20 cellular contexts compared by ENCODE assay signal in genomic region chr15:85141601-85142185, GRCh38.
DNase-seq lines count a peak whose midpoint lies in the region; ATAC-seq and TF ChIP-seq lines count a peak whose summit lies in the region.
"Had no signal": no experiment of that assay in that cellular context is flagged by ENCODE, and none has a peak within 500 bp of the region (broad histone marks: within the 10 kb centered on the region; RNA-seq: fewer than 3 reads in every experiment).

No MANE protein-coding gene starts in this region.

- no peak overlapping the region for H3K4me3 Mint-ChIP-seq in brain
- H3K4me3 Mint-ChIP-seq in activated naive CD4-positive, alpha-beta T cell treated with anti-CD3 and anti-CD28 coated beads for 36 hours, result no peak overlapping the region
- no peak overlapping the region for H3K4me3 Mint-ChIP-seq in activated T-cell treated with anti-CD3 and anti-CD28 coated beads, Interleukin-2, amount 50 U/mL, for 72 hours
- H3K4me3 Mint-ChIP-seq: activated B cell treated with CpG ODN at 0.5 μM for 24 hours; naive B cell; T-helper 1 cell treated with Interleukin-12 subunit alpha and Interleukin-12 subunit beta and Interleukin-4 antibody, amounts not matched to agents 30 μg/mL and 1 μg/mL, for 36 hours had no signal

- no peak for TF ChIP-seq CTCF in brain (conservative IDR thresholded peaks at IDR 0.05)

- no peak for ATAC-seq in activated T-cell treated with anti-CD3 and anti-CD28 coated beads, Interleukin-2, amount 50 U/mL, for 72 hours (replicated peaks in 1 of 2)
- ATAC-seq: pancreas had no signal

- peaks cover 10% of the 10 kb centered on the region for H3K4me1 Mint-ChIP-seq in brain
- no peaks in the 10 kb centered on the region for H3K4me1 Mint-ChIP-seq in activated naive CD4-positive, alpha-beta T cell treated with anti-CD3 and anti-CD28 coated beads for 36 hours (ENCODE audit: low read depth)
- no peaks in the 10 kb centered on the region for H3K4me1 Mint-ChIP-seq in activated T-cell treated with anti-CD3 and anti-CD28 coated beads, Interleukin-2, amount 50 U/mL, for 72 hours (ENCODE audit: low read depth)
- H3K4me1 Mint-ChIP-seq: activated B cell treated with CpG ODN at 0.5 μM for 24 hours, naive B cell had no signal

- peak overlapping the region in 3 of 5 experiments; percentile 15 to 81 (median 36) for H3K27ac Mint-ChIP-seq in brain
- no peak overlapping the region for H3K27ac Mint-ChIP-seq in activated naive CD4-positive, alpha-beta T cell treated with anti-CD3 and anti-CD28 coated beads for 36 hours
- no peak overlapping the region for H3K27ac Mint-ChIP-seq in activated T-cell treated with anti-CD3 and anti-CD28 coated beads, Interleukin-2, amount 50 U/mL, for 72 hours
- H3K27ac Mint-ChIP-seq: activated B cell treated with CpG ODN at 0.5 μM for 24 hours; T-helper 1 cell treated with Interleukin-12 subunit alpha and Interleukin-12 subunit beta and Interleukin-4 antibody, amounts not matched to agents 30 μg/mL and 1 μg/mL, for 36 hours had no signal

- H3K27me3 Mint-ChIP-seq in brain, result no peaks in the 10 kb centered on the region
- no peaks in the 10 kb centered on the region for H3K27me3 Mint-ChIP-seq in activated naive CD4-positive, alpha-beta T cell treated with anti-CD3 and anti-CD28 coated beads for 36 hours (ENCODE audit: low read depth)
- H3K27me3 Mint-ChIP-seq in activated T-cell treated with anti-CD3 and anti-CD28 coated beads, Interleukin-2, amount 50 U/mL, for 72 hours (ENCODE audit: low read depth), result no peaks in the 10 kb centered on the region
- H3K27me3 Mint-ChIP-seq: naive B cell had no signal

- CTCF ChIA-PET in activated naive CD4-positive, alpha-beta T cell treated with anti-CD3 and anti-CD28 coated beads for 36 hours (lab: Charles Lee), result interaction anchor here (0.8 kb wide), 1 partner anchor 27 kb away, joined by 3 read pairs; no protein-coding TSS in a partner anchor

- intact Hi-C loops in activated naive CD4-positive, alpha-beta T cell treated with anti-CD3 and anti-CD28 coated beads for 36 hours (cut with micrococcal nuclease), result no loop called here

- DNase-seq in ELR (ENCODE audit: low read depth) (peak; percentile 29), NCI-H2171 (lab: John Stamatoyannopoulos, UW) (peak; percentile 92), myocyte (ENCODE audit: low read depth) (peak; percentile 34)
- DNase-seq in activated CD4-positive, alpha-beta T cell treated with anti-CD3 and anti-CD28 coated beads, Interleukin-2, amount 50 U/mL, for 1 hour, result no peak
- DNase-seq in activated naive CD4-positive, alpha-beta T cell treated with anti-CD3 and anti-CD28 coated beads for 36 hours, result no peak
- DNase-seq in activated T-cell treated with anti-CD3 and anti-CD28 coated beads, Interleukin-2, amount 50 U/mL, for 72 hours, result no peak
- DNase-seq: activated B cell treated with CpG ODN at 0.5 μM for 24 hours; activated T-cell treated with anti-CD3 and anti-CD28 coated beads, Interleukin-2, amount 50 U/mL, for 48 hours; central memory CD4-positive, alpha-beta T cell; effector CD8-positive, alpha-beta T cell; hypothalamus; Kasumi-1; naive B cell; NCI-H1417 treated with DMSO at 0.1 percent for 48 hours; pancreas; SHP77; sigmoid colon; stimulated activated CD4-positive, alpha-beta T cell treated with anti-CD3 and anti-CD28 coated beads, Interleukin-2, amount 100 ng/mL, for 24 hours had no signal

- peaks cover 0 to 9% (median 2%) of the 10 kb centered on the region in 5 experiments for H3K9me3 Mint-ChIP-seq in brain
- H3K9me3 Mint-ChIP-seq in activated naive CD4-positive, alpha-beta T cell treated with anti-CD3 and anti-CD28 coated beads for 36 hours, result no peaks in the 10 kb centered on the region
- no peaks in the 10 kb centered on the region for H3K9me3 Mint-ChIP-seq in activated T-cell treated with anti-CD3 and anti-CD28 coated beads, Interleukin-2, amount 50 U/mL, for 72 hours
- H3K9me3 Mint-ChIP-seq: activated B cell treated with CpG ODN at 0.5 μM for 24 hours; T-helper 1 cell treated with Interleukin-12 subunit alpha and Interleukin-12 subunit beta and Interleukin-4 antibody, amounts not matched to agents 30 μg/mL and 1 μg/mL, for 36 hours had no signal

- H3K36me3 Mint-ChIP-seq in brain, result peaks cover 13% of the 10 kb centered on the region
- H3K36me3 Mint-ChIP-seq in activated naive CD4-positive, alpha-beta T cell treated with anti-CD3 and anti-CD28 coated beads for 36 hours (ENCODE audit: low read depth), result peaks cover 4% of the 10 kb centered on the region
- peaks cover 0 to 2% of the 10 kb centered on the region in 2 donors for H3K36me3 Mint-ChIP-seq in activated T-cell treated with anti-CD3 and anti-CD28 coated beads, Interleukin-2, amount 50 U/mL, for 72 hours (ENCODE audit: insufficient read depth in 2 of 2)

Comparison
In these comparisons a context has a peak if more than half of its experiments do, and no peak if none do; other contexts are left out.
1. DNase-seq: peak in ELR (single experiment), NCI-H2171 (single experiment) and myocyte (single experiment); none in activated CD4-positive, alpha-beta T cell treated with anti-CD3 and anti-CD28 coated beads, Interleukin-2, amount 50 U/mL, for 1 hour (single experiment), activated naive CD4-positive, alpha-beta T cell treated with anti-CD3 and anti-CD28 coated beads for 36 hours (single experiment) and activated T-cell treated with anti-CD3 and anti-CD28 coated beads, Interleukin-2, amount 50 U/mL, for 72 hours (0 of 2).
2. H3K27ac Mint-ChIP-seq: peak in brain (3 of 5); none in activated naive CD4-positive, alpha-beta T cell treated with anti-CD3 and anti-CD28 coated beads for 36 hours (single experiment) and activated T-cell treated with anti-CD3 and anti-CD28 coated beads, Interleukin-2, amount 50 U/mL, for 72 hours (single experiment).